1 cellular context compared by ENCODE assay signal in the genomic region with DNA sequence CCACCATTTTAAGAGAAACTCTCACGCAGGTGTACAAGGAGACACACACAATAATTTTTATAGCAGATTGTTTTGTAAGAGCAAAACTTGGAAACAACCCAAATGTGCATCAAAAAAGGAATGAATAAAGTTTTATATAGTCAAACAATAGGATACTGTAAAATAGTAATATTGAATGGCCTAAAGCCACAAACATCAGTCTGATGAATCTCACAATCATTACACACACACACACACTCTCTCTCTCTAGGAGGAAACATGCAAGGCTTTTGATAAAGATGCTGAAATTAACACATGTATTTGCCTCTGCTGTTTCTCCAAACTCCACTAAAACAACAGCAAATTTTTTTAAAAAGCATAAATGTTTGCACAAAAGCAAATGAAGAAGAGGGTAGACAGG.
TF ChIP-seq lines count a peak whose summit lies in the region.

No MANE protein-coding gene starts in this region.

TF ChIP-seq in SK-N-SH, 30 proteins besides CTCF, POLR2A, EP300 and RAD21:
- TF ChIP-seq, protein P1, sequence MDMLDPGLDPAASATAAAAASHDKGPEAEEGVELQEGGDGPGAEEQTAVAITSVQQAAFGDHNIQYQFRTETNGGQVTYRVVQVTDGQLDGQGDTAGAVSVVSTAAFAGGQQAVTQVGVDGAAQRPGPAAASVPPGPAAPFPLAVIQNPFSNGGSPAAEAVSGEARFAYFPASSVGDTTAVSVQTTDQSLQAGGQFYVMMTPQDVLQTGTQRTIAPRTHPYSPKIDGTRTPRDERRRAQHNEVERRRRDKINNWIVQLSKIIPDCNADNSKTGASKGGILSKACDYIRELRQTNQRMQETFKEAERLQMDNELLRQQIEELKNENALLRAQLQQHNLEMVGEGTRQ (IDR thresholded peaks at IDR 0.05; ENCODE audit: borderline replicate concordance, low read depth, low read length), result no peak
- TF ChIP-seq ELF1 (IDR thresholded peaks at IDR 0.05) (no peak), NFIC (IDR thresholded peaks at IDR 0.05; ENCODE audit: borderline replicate concordance) (no peak), POLR2AphosphoS5 (IDR thresholded peaks at IDR 0.05; ENCODE audit: low read depth, low read length) (no peak), JUND (IDR thresholded peaks at IDR 0.05) (no peak), YY1 (IDR thresholded peaks at IDR 0.05; ENCODE audit: low read depth) (no peak)
- TF ChIP-seq, protein P2, sequence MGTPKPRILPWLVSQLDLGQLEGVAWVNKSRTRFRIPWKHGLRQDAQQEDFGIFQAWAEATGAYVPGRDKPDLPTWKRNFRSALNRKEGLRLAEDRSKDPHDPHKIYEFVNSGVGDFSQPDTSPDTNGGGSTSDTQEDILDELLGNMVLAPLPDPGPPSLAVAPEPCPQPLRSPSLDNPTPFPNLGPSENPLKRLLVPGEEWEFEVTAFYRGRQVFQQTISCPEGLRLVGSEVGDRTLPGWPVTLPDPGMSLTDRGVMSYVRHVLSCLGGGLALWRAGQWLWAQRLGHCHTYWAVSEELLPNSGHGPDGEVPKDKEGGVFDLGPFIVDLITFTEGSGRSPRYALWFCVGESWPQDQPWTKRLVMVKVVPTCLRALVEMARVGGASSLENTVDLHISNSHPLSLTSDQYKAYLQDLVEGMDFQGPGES (IDR thresholded peaks at IDR 0.05; ENCODE audit: low read depth, low read length), result no peak
TF ChIP-seq in SK-N-SH: peak in this region for 0.
